In the genomic region with DNA sequence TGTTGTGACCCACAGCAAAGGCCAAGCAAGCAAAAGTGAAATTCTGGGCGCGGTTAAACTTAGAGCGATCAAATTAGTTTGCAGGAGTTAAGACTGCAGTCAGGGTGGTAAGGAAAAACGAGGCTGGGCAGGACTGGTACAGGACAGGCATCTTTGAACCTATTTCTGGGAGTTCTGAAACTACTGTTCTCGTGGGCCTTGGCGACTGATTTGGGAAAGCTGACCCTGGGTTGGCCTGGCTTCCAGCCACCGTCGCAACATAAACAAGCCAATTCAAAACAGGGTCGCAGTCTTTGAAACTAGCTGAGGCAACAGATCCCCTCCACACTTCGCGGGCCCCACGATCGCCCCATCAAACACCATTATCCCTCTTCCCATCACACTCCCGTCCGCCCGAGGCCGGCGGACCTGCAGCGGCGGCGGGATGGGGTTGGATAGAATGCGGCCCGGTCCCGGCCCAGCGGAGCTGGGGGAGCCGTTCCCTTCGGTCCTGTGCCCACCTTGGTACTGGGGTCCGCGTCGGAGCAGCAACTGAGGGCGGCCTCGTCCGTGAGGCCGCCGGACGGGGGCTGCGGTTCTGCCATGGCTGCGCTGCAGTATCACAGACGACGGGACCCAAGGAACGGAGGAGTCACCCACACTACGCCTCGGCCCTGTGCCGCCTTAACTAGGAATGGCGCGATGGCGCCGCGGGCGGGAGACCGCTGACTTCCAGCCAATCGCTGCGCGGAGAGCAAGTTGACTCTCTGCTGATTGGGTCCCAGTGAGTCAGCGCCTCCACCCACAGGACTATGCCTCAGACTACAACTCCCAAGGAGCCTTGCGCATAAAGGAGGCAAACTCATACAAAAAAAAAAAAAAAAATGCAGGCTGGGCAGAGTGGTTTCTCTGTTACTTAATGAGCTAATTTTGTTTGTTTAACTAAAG, we compare ENCODE assay signal across 8 cellular contexts. TPM values are rescaled to one million over a fixed set of nuclear protein-coding genes. Genes with fewer than 3 reads are reported as not detected.
DNase-seq lines count a peak whose midpoint lies in the region; ATAC-seq lines count a peak whose summit lies in the region.

A gene (minus strand): TSS at position 675 of the 927 bp plus-strand sequence. CDS start 91 bp downstream, at position 584.

- intact Hi-C loops in left colon (cut with DNase I, micrococcal nuclease) = no loop called here

- H4K20me1 ChIP-seq in BLaER1 treated with 17β-estradiol and CSF1 and Interleukin-3, amounts not matched to agents 10 nM and 100 nM = peaks cover 0 to 4% (median 0%) of the 10 kb centered on the region in 11 experiments; a peak in 5 of 22 replicates

- peak within 1 kb of the TSS; percentile 74 to 94 (median 85) for H3K4me2 ChIP-seq in BLaER1 treated with 17β-estradiol and CSF1 and Interleukin-3, amounts not matched to agents 10 nM and 100 nM

- peak within 1 kb of the TSS; percentile 90 to 95 (median 93) for H3K9ac ChIP-seq in BLaER1 treated with 17β-estradiol and CSF1 and Interleukin-3, amounts not matched to agents 10 nM and 100 nM

- H3K4me3 ChIP-seq in BLaER1 treated with 17β-estradiol and CSF1 and Interleukin-3, amounts not matched to agents 10 nM and 100 nM = peak within 1 kb of the TSS; percentile 69 to 87 (median 79)

- ATAC-seq in GM19351 (IDR thresholded peaks at IDR 0.05; ENCODE audit: unreplicated experiment) = peak; percentile 100
- ATAC-seq in HG03521 (IDR thresholded peaks at IDR 0.05; ENCODE audit: unreplicated experiment) = peak; percentile 99
- ATAC-seq in left colon = peak; percentile 99

- peaks cover 16 to 41% (median 30%) of the 10 kb centered on the region in 11 experiments for H3K36me3 ChIP-seq in BLaER1 treated with 17β-estradiol and CSF1 and Interleukin-3, amounts not matched to agents 10 nM and 100 nM

- H3K27me3 ChIP-seq in BLaER1 treated with 17β-estradiol and CSF1 and Interleukin-3, amounts not matched to agents 10 nM and 100 nM = no peaks in the 10 kb centered on the region

- peak within 1 kb of the TSS; percentile 83 to 95 (median 93) for H3K27ac ChIP-seq in BLaER1 treated with 17β-estradiol and CSF1 and Interleukin-3, amounts not matched to agents 10 nM and 100 nM

- DNase-seq in NCI-H748 (lab: John Stamatoyannopoulos, UW; ENCODE audit: unreplicated experiment) (peak; percentile 99), cortex of kidney (lab: John Stamatoyannopoulos, UW) (peak; percentile 24), left colon (peak; percentile 97 to 98)
- peak; percentile 94 for DNase-seq in activated CD4-positive, alpha-beta T cell treated with anti-CD3 and anti-CD28 coated beads, Interleukin-2, amount 50 U/mL, for 1 hour
- peak; percentile 98 for DNase-seq in stimulated activated CD4-positive, alpha-beta T cell treated with anti-CD3 and anti-CD28 coated beads, Interleukin-1b, Interleukin-23, amount 100 ng/mL, for 48 hours

- H3K9me3 ChIP-seq in BLaER1 treated with 17β-estradiol and CSF1 and Interleukin-3, amounts not matched to agents 10 nM and 100 nM (replicated peaks in 1 of 11) = peaks cover 28 to 42% (median 38%) of the 10 kb centered on the region in 11 experiments

- H3K4me1 ChIP-seq in BLaER1 treated with 17β-estradiol and CSF1 and Interleukin-3, amounts not matched to agents 10 nM and 100 nM = peaks cover 0 to 14% (median 5%) of the 10 kb centered on the region in 10 experiments; a peak in 10 of 20 replicates

RNA-seq across cellular contexts. Expression of the gene that starts here (rescaled TPM):
- 10 to 100 TPM; 49.4 to 58.4 TPM for total RNA-seq in left colon

Comparison
In these comparisons a context has a peak if more than half of its experiments do, and no peak if none do; other contexts are left out.
1. Peak in every context shown above with its lines: DNase-seq, ATAC-seq, H3K4me3 ChIP-seq and H3K27ac ChIP-seq.
2. DNase-seq: peak in every context shown above with its lines; median percentile 99 in NCI-H748; 98 in stimulated activated CD4-positive, alpha-beta T cell treated with anti-CD3 and anti-CD28 coated beads, Interleukin-1b, Interleukin-23, amount 100 ng/mL, for 48 hours; 98 in left colon; 94 in activated CD4-positive, alpha-beta T cell treated with anti-CD3 and anti-CD28 coated beads, Interleukin-2, amount 50 U/mL, for 1 hour; 24 in cortex of kidney.